ENCODE assay signal across 8 cellular contexts in the genomic region with DNA sequence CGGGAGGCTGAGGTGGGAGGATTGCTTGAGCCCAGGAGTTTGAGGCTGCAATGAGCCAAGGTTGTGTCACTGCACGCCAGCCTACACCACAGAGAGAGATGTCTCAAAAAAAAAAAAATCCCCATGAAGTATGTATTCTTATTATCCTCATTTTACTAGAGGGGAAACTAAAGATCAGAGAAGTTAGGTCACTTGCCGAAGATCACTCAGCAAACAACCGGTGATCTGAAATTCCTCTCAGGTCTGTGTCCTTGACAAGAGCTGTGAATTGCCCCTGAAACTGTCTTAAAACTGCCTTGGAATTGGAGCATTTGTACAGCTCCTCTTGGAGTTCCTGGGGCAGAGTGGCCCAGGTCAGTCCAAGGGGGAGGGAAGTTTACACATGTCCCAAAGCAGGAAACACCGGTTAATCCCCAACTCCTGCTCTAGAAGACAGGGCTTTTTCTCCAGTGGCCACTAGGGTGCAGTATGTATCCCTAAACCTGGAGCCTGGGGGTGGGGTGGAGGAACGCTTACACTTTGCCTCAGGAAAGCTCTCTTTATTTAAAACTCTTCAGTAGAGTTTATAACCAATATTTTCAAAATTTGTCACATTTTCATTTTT. TPM values are rescaled to one million over a fixed set of nuclear protein-coding genes. Genes with fewer than 3 reads are reported as not detected.
DNase-seq lines count a peak whose midpoint lies in the region; ATAC-seq and TF ChIP-seq lines count a peak whose summit lies in the region.

No MANE protein-coding gene starts in this region.

- no TSS peak for BruUV-seq in A673 (replicated peaks; lab: Mats Ljungman, UMichigan)

- TF ChIP-seq CTCF in A673 (conservative IDR thresholded peaks at IDR 0.05; ENCODE audit: low read depth, low read length) = peak; percentile 91

- no peaks in the 10 kb centered on the region for H3K9me3 ChIP-seq in A673 (ENCODE audit: low read depth, low read length, poor library complexity, severe bottlenecking)

- no peaks in the 10 kb centered on the region for H3K27me3 ChIP-seq in A673 (replicated peaks; ENCODE audit: insufficient read depth, low read depth, low read length, poor library complexity)

- H3K36me3 ChIP-seq in A673 (ENCODE audit: insufficient read depth, low read length, poor library complexity, severe bottlenecking) = peaks cover 17% of the 10 kb centered on the region

- no peaks in the 10 kb centered on the region for H3K4me1 ChIP-seq in A673 (ENCODE audit: insufficient read depth, low read length, poor library complexity, severe bottlenecking)

- CTCF ChIA-PET in A673 (lab: Charles Lee) = interaction anchor here (0.5 to 2.7 kb wide), 4 partner anchors 12 to 126 kb away, joined by 3 to 21 read pairs (median 4); no protein-coding TSS in a partner anchor

- no peak overlapping the region for H3K27ac ChIP-seq in A673 (ENCODE audit: low read depth, low read length, poor library complexity, severe bottlenecking)

- peak; percentile 46 for ATAC-seq in GM18520 (IDR thresholded peaks at IDR 0.05; ENCODE audit: unreplicated experiment)

- POLR2A ChIA-PET in A673 (lab: Charles Lee; ENCODE audit: low non-redundant PET) = no interaction called here

- no peak overlapping the region for H3K4me3 ChIP-seq in A673 (ENCODE audit: low read depth, low read length, poor library complexity, severe bottlenecking)

- DNase-seq in A673 (ENCODE audit: low spot score) = peak; percentile 85
- peak; percentile 64 for DNase-seq in HuH-7.5 (ENCODE audit: low spot score)
- DNase-seq in RPMI8226 = peak; percentile 65
- DNase-seq in activated effector memory CD4-positive, alpha-beta T cell treated with Interleukin-2 at 50 U/mL for 16 hours = peak; percentile 39
- DNase-seq in foreskin melanocyte = peak; percentile 49
- peak in 47 of 56 donors; percentile 2 to 87 (median 43) for DNase-seq in nucleus accumbens (lab: John Stamatoyannopoulos, UW)
- peak; percentile 85 for DNase-seq in superior temporal gyrus (ENCODE audit: extremely low spot score)

- intact Hi-C loops in A673 (cut with micrococcal nuclease; ENCODE audit: unreplicated experiment) = loop anchor here (2.0 kb wide), 1 partner anchor 92 kb away; no protein-coding TSS in a partner anchor

RNA-seq across cellular contexts. Expression of a gene that starts 27.6 kb away (rescaled TPM):
- total RNA-seq in A673 (2021) = not detected in 2 replicates
